9 cellular contexts compared by ENCODE assay signal in genomic region chr11:124586247-124586860, GRCh38. TPM values are rescaled to one million over a fixed set of nuclear protein-coding genes. Genes with fewer than 3 reads are reported as not detected.
DNase-seq lines count a peak whose midpoint lies in the region; ATAC-seq, FAIRE-seq and TF ChIP-seq lines count a peak whose summit lies in the region.
"Had no signal": no experiment of that assay in that cellular context is flagged by ENCODE, and none has a peak within 500 bp of the region (broad histone marks: within the 10 kb centered on the region; RNA-seq: fewer than 3 reads in every experiment).

No MANE protein-coding gene starts in this region.

- WGBS in small intestine, 3 donors: 37 to 46% (median 41%) methylated on average over 3 of the region's 3 CpGs

- FAIRE-seq in RCC 7860 (lab: Jason Lieb, UNC) (peak; percentile 50), small intestine (lab: Jason Lieb, UNC) (no peak)

- no peaks in the 10 kb centered on the region for H3K4me1 ChIP-seq in left ventricle myocardium inferior
- H3K4me1 ChIP-seq in small intestine (ENCODE audit: control insufficient read depth in 2 of 2, insufficient read depth in 1 of 2, low read depth in 1 of 2, low read length in 1 of 2): no peaks in the 10 kb centered on the region

- peak; percentile 71 for TF ChIP-seq CTCF in left ventricle myocardium inferior (IDR thresholded peaks at IDR 0.05; ENCODE audit: borderline replicate concordance)

- intact Hi-C loops in left ventricle myocardium inferior (cut with micrococcal nuclease): loop anchor here (5.0 kb wide), 2 partner anchors 169 to 514 kb away; no protein-coding TSS in a partner anchor

- no peak overlapping the region for H3K27ac ChIP-seq in left ventricle myocardium inferior (replicated peaks)
- H3K27ac ChIP-seq in small intestine (ENCODE audit: low read depth in 1 of 2, low read length in 1 of 2): no peak overlapping the region
- H3K27ac ChIP-seq: epithelial cell of prostate had no signal

- DNase-seq in NCI-H510A treated with DMSO at 0.1 percent for 48 hours (lab: John Stamatoyannopoulos, UW) (peak; percentile 20), NCI-H510A (lab: John Stamatoyannopoulos, UW) (no peak), HT1080 (ENCODE audit: low read depth) (peak; percentile 50), RCC 7860 (ENCODE audit: low spot score) (peak; percentile 16), left ventricle myocardium inferior (peak; percentile 45), small intestine (peak; percentile 64)
- DNase-seq in activated naive CD4-positive, alpha-beta T cell treated with anti-CD3 and anti-CD28 coated beads, Interleukin-2, amount 50 U/mL, for 16 hours: peak; percentile 49

- no peak for ATAC-seq in HG03025 (IDR thresholded peaks at IDR 0.05; ENCODE audit: low FRiP score, unreplicated experiment)

- no peaks in the 10 kb centered on the region for H3K36me3 ChIP-seq in left ventricle myocardium inferior
- no peaks in the 10 kb centered on the region for H3K36me3 ChIP-seq in small intestine (ENCODE audit: control insufficient read depth in 2 of 2, insufficient read depth in 2 of 2, low read length in 2 of 2)

- H3K4me3 ChIP-seq in left ventricle myocardium inferior (no peak overlapping the region), small intestine (ENCODE audit: low read depth in 1 of 2, low read length in 2 of 2) (no peak overlapping the region)

- H3K9me3 ChIP-seq in left ventricle myocardium inferior (replicated peaks) (no peaks in the 10 kb centered on the region), small intestine (ENCODE audit: control insufficient read depth, low read depth) (no peaks in the 10 kb centered on the region)

- peaks cover 28% of the 10 kb centered on the region for H3K27me3 ChIP-seq in left ventricle myocardium inferior (ENCODE audit: low read depth)
- H3K27me3 ChIP-seq in small intestine (ENCODE audit: control insufficient read depth in 2 of 2, insufficient read depth in 2 of 2, low read length in 2 of 2): no peaks in the 10 kb centered on the region

RNA-seq across cellular contexts. Expression of gene OR8A1, which starts 16.6 kb away (rescaled TPM):
- not detected in 2 replicates for total RNA-seq in HT1080 (2014; rRNA removed; shearing (Covaris generic))
- not detected in 2 replicates for polyA plus RNA-seq in HT1080 (2015; cell fraction: cytosol; rRNA removed)
- not detected in 2 replicates for polyA plus RNA-seq in HT1080 (2015; cell fraction: nucleus; rRNA removed)
- total RNA-seq in left ventricle myocardium inferior: not detected
- not detected for polyA plus RNA-seq in small intestine

RNA-seq across cellular contexts. Expression of gene PANX3, which starts 24.9 kb away (rescaled TPM):
- not detected in 2 replicates for total RNA-seq in HT1080 (2014; rRNA removed; shearing (Covaris generic))
- not detected in 2 replicates for polyA plus RNA-seq in HT1080 (2015; cell fraction: cytosol; rRNA removed)
- not detected in 2 replicates for polyA plus RNA-seq in HT1080 (2015; cell fraction: nucleus; rRNA removed)
- not detected for total RNA-seq in left ventricle myocardium inferior
- not detected for polyA plus RNA-seq in small intestine

RNA-seq across cellular contexts. Expression of gene TBRG1, which starts 36.3 kb away (rescaled TPM):
- 42.9 and 52.7 TPM in 2 replicates for total RNA-seq in HT1080 (2014; rRNA removed; shearing (Covaris generic))
- 34.5 and 36.4 TPM in 2 replicates for polyA plus RNA-seq in HT1080 (2015; cell fraction: cytosol; rRNA removed)
- polyA plus RNA-seq in HT1080 (2015; cell fraction: nucleus; rRNA removed): 54.0 and 65.7 TPM in 2 replicates
- 23.3 TPM for total RNA-seq in left ventricle myocardium inferior
- 10 to 100 TPM; 22.5 to 47.4 (median 37.6) TPM for polyA plus RNA-seq in small intestine

RNA-seq across cellular contexts. Expression of gene OR8B12, which starts 42.9 kb away (rescaled TPM):
- total RNA-seq in HT1080 (2014; rRNA removed; shearing (Covaris generic)): not detected in 2 replicates
- not detected in 2 replicates for polyA plus RNA-seq in HT1080 (2015; cell fraction: cytosol; rRNA removed)
- not detected in 2 replicates for polyA plus RNA-seq in HT1080 (2015; cell fraction: nucleus; rRNA removed)
- total RNA-seq in left ventricle myocardium inferior: not detected
- not detected for polyA plus RNA-seq in small intestine
